ENCODE assay signal across 27 cellular contexts in the genomic region with DNA sequence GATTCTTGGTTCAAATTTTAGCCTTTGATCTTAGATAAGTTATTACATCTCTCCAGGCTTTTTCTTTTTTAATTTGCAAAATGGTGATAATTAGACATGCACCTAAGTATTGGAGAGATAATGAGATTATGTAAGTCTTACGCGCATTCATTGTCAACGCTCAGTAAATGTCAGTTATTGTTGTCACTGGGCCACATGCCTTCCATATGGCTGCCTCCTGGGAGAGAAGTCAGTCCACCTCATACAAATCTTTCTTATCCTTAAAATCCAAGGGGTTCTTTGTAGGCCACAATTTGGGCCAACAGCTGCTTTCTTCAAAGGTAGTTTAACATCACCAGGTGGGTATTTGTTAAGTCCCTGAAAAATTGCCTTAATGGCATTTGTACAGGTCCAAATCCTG. TPM values are rescaled to one million over a fixed set of nuclear protein-coding genes. Genes with fewer than 3 reads are reported as not detected.
"Had no signal": no experiment of that assay in that cellular context is flagged by ENCODE, and none has a peak within 500 bp of the region (broad histone marks: within the 10 kb centered on the region; RNA-seq: fewer than 3 reads in every experiment).

No MANE protein-coding gene starts in this region.

- H3K4me2 ChIP-seq: hepatocyte had no signal

- DNase-seq: left colon; left lung; lower lobe of right lung; mammary epithelial cell; mesenchymal stem cell; naive thymus-derived CD8-positive, alpha-beta T cell; nucleus accumbens; pancreas; posterior cingulate gyrus; retina; right cardiac atrium; stimulated activated CD4-positive, alpha-beta T cell treated with anti-CD3 and anti-CD28 coated beads, Interleukin-12 subunit alpha, Interleukin-12 subunit beta, amount 100 ng/mL, for 4 hours; stimulated activated CD4-positive, alpha-beta T cell treated with anti-CD3 and anti-CD28 coated beads, Interleukin-15, amount 100 ng/mL, for 24 hours; stimulated activated CD4-positive, alpha-beta T cell treated with anti-CD3 and anti-CD28 coated beads, Interleukin-2, amount 100 ng/mL, for 24 hours; stimulated activated CD4-positive, alpha-beta T cell treated with anti-CD3 and anti-CD28 coated beads, Interleukin-4, amount 100 ng/mL, for 1 hour; stimulated activated naive B cell treated with anti-CD40 and anti-IgM and Interleukin-4, amounts not matched to agents 10 μg/mL and 1 μg/mL and 100 μg/mL, for 72 hours; stimulated activated naive CD8-positive, alpha-beta T cell treated with anti-CD3 and anti-CD28 coated beads, Interleukin-15, Interleukin-2, amounts not matched to agents 100 U/mL and 50 U/mL, for 24 hours; stomach; testis; thyroid gland; transverse colon; upper lobe of left lung had no signal

- ATAC-seq: left colon; left lung; lower lobe of right lung; naive thymus-derived CD8-positive, alpha-beta T cell; pancreas; right cardiac atrium; sciatic nerve; stimulated activated naive B cell treated with anti-CD40 and anti-IgM and Interleukin-4, amounts not matched to agents 10 μg/mL and 1 μg/mL and 100 μg/mL, for 72 hours; stimulated activated naive CD8-positive, alpha-beta T cell treated with anti-CD3 and anti-CD28 coated beads, Interleukin-15, Interleukin-2, amounts not matched to agents 100 U/mL and 50 U/mL, for 24 hours had no signal

- H3K4me1 Mint-ChIP-seq: naive thymus-derived CD8-positive, alpha-beta T cell; stimulated activated naive B cell treated with anti-CD40 and anti-IgM and Interleukin-4, amounts not matched to agents 10 μg/mL and 1 μg/mL and 100 μg/mL, for 72 hours had no signal

- H3K79me2 ChIP-seq: hepatocyte had no signal

- H3K4me3 ChIP-seq: hepatocyte, left lung, lower lobe of right lung, pancreas, prostate gland, skin epidermis, stomach, testis, thyroid gland, transverse colon, upper lobe of left lung, vagina had no signal

- H3K27ac ChIP-seq: hepatocyte, left lung, lower lobe of right lung, pancreas, prostate gland, skin epidermis, stomach, testis, thyroid gland, transverse colon, upper lobe of left lung, vagina had no signal

- H3K27ac Mint-ChIP-seq: stimulated activated naive B cell treated with anti-CD40 and anti-IgM and Interleukin-4, amounts not matched to agents 10 μg/mL and 1 μg/mL and 100 μg/mL, for 72 hours had no signal

- H3K4me1 ChIP-seq: lower lobe of right lung, pancreas, prostate gland, testis, thyroid gland, transverse colon, vagina had no signal

- H3K9me3 ChIP-seq: left lung, lower lobe of right lung, pancreas, prostate gland, stomach, testis, thyroid gland, transverse colon, upper lobe of left lung, vagina had no signal

- H3K36me3 ChIP-seq: left lung, lower lobe of right lung, pancreas, prostate gland, stomach, thyroid gland, transverse colon, upper lobe of left lung, vagina had no signal

- H3K9me3 Mint-ChIP-seq: naive thymus-derived CD8-positive, alpha-beta T cell; stimulated activated naive B cell treated with anti-CD40 and anti-IgM and Interleukin-4, amounts not matched to agents 10 μg/mL and 1 μg/mL and 100 μg/mL, for 72 hours had no signal

- H2AFZ ChIP-seq: hepatocyte had no signal

- H3K36me3 Mint-ChIP-seq: naive thymus-derived CD8-positive, alpha-beta T cell; stimulated activated naive B cell treated with anti-CD40 and anti-IgM and Interleukin-4, amounts not matched to agents 10 μg/mL and 1 μg/mL and 100 μg/mL, for 72 hours had no signal

- H3K4me3 Mint-ChIP-seq: naive thymus-derived CD8-positive, alpha-beta T cell; stimulated activated naive B cell treated with anti-CD40 and anti-IgM and Interleukin-4, amounts not matched to agents 10 μg/mL and 1 μg/mL and 100 μg/mL, for 72 hours had no signal

RNA-seq across cellular contexts. Expression of a gene that starts 25.5 kb away (rescaled TPM):
- total RNA-seq: naive thymus-derived CD8-positive, alpha-beta T cell had no signal
